Comparison of ENCODE assay signal across 8 cellular contexts in the genomic region with DNA sequence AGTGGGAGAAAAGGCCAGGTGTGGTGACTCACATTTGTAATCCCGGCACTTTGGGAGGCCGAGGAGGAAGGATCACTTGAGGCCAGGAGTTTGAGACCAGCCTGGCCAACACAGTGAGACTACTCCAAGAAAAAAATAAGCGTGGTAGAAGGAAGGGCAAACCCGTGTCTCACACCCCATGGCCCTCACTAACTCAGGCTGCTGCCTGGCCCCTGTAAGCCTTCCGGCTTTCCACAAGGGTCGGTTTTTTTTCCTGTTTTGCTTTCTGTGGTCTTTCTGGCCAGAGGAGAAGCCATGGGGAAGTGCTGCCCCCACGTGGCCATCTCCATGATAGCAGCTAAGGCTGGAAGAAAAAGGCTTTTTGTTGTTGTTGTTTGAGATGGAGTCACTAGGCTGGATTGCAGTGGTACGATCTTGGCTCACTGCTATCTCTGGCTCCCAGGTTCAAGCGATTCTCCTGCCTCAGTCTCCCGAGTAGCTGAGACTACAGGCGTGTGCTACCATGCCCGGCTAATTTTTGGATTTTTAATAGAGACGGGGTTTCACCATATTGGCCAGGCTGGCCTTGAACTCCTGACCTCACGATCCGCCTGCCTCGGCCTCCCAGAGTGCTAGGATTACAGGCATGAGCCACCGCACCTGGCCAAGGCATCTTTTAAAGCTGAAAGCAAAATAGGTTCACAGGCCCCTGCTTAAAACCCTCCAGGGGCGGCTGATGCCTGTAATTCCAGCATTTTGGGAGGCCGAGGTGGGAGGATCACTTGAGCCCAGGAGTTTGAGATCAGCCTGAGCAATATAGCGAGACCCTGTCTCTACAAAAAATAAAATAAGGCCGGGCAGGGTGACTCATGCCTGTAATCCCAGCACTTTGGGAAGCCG. TPM values are rescaled to one million over a fixed set of nuclear protein-coding genes. Genes with fewer than 3 reads are reported as not detected.
DNase-seq lines count a peak whose midpoint lies in the region; ATAC-seq, FAIRE-seq and TF ChIP-seq lines count a peak whose summit lies in the region.

No MANE protein-coding gene starts in this region.

- no peak overlapping the region for H3K27ac ChIP-seq in left lung

- peak overlapping the region; percentile 63 for H3K27ac Mint-ChIP-seq in activated CD4-positive, alpha-beta T cell treated with anti-CD3 and anti-CD28 coated beads for 36 hours

- H3K4me3 ChIP-seq in choroid plexus epithelial cell (ENCODE audit: low read depth, low read length), result no peak overlapping the region
- no peak overlapping the region for H3K4me3 ChIP-seq in left lung

- DNase-seq in GM13976 (ENCODE audit: low spot score) (peak; percentile 54), NCI-H2196 treated with DMSO at 0.1 percent for 48 hours (lab: John Stamatoyannopoulos, UW; ENCODE audit: unreplicated experiment) (peak; percentile 41), choroid plexus epithelial cell (ENCODE audit: low read depth) (peak; percentile 81), left lung (peak; percentile 66 to 92)
- peak; percentile 91 for DNase-seq in activated CD4-positive, alpha-beta T cell treated with anti-CD3 and anti-CD28 coated beads for 36 hours
- DNase-seq in stimulated activated CD4-positive, alpha-beta T cell treated with anti-CD3 and anti-CD28 coated beads, Interleukin-4, amount 100 ng/mL, for 48 hours (ENCODE audit: low read depth in 2 of 2), result peak; percentile 77 to 92

- intact Hi-C loops in activated CD4-positive, alpha-beta T cell treated with anti-CD3 and anti-CD28 coated beads for 36 hours (cut with DNase I, micrococcal nuclease), result loop anchor here (1.0 to 10.0 kb wide), 4 partner anchors 144 to 396 kb away; no protein-coding TSS in a partner anchor
- intact Hi-C loops in left lung (cut with DNase I), result loop anchor here in 1 of 2 donors (5.0 kb wide), 1 partner anchor 239 kb away; no protein-coding TSS in a partner anchor

- CTCF ChIA-PET in activated CD4-positive, alpha-beta T cell treated with anti-CD3 and anti-CD28 coated beads for 36 hours (lab: Charles Lee), result interaction anchor here (0.5 to 3.7 kb wide), 21 partner anchors 8 to 288 kb away, joined by 3 to 20 read pairs (median 5); partner anchors contain the start of genes ARHGEF18, PET100 and XAB2

- TF ChIP-seq CTCF in GM13976 (IDR thresholded peaks at IDR 0.05; ENCODE audit: borderline replicate concordance, control extremely low read depth, extremely low read depth, insufficient read depth, missing control alignments) (peak; percentile 84), choroid plexus epithelial cell (conservative IDR thresholded peaks at IDR 0.05; ENCODE audit: low read depth, low read length) (peak; percentile 95), left lung (IDR thresholded peaks at IDR 0.05) (peak; percentile 92)

- in situ Hi-C loops in GM13976 (cut with MboI; ENCODE audit: low sequenced_read_pairs, unreplicated experiment), result loop anchor here (25.0 kb wide), 1 partner anchor 204 kb away; no protein-coding TSS in a partner anchor

- no peaks in the 10 kb centered on the region for H3K36me3 Mint-ChIP-seq in activated CD4-positive, alpha-beta T cell treated with anti-CD3 and anti-CD28 coated beads for 36 hours (ENCODE audit: low read depth)

- H3K36me3 ChIP-seq in left lung, result no peaks in the 10 kb centered on the region

- no peaks in the 10 kb centered on the region for H3K9me3 Mint-ChIP-seq in activated CD4-positive, alpha-beta T cell treated with anti-CD3 and anti-CD28 coated beads for 36 hours (ENCODE audit: low read depth)

- H3K9me3 ChIP-seq in left lung, result no peaks in the 10 kb centered on the region

- H3K27me3 ChIP-seq in left lung, result no peaks in the 10 kb centered on the region

- peak; percentile 16 for FAIRE-seq in A204.1 (lab: Jason Lieb, UNC)

- H3K4me1 ChIP-seq in left lung, result peaks cover 0 to 56% of the 10 kb centered on the region in 2 donors

- POLR2A ChIA-PET in activated CD4-positive, alpha-beta T cell treated with anti-CD3 and anti-CD28 coated beads for 36 hours (lab: Charles Lee), result interaction anchor here (0.7 kb wide), 1 partner anchor 37 kb away, joined by 4 read pairs; no protein-coding TSS in a partner anchor

- peak overlapping the region; percentile 3 for H3K4me3 Mint-ChIP-seq in activated CD4-positive, alpha-beta T cell treated with anti-CD3 and anti-CD28 coated beads for 36 hours

- H3K27me3 Mint-ChIP-seq in activated CD4-positive, alpha-beta T cell treated with anti-CD3 and anti-CD28 coated beads for 36 hours, result no peaks in the 10 kb centered on the region

- peak; percentile 18 for ATAC-seq in activated CD4-positive, alpha-beta T cell treated with anti-CD3 and anti-CD28 coated beads for 36 hours
- ATAC-seq in left lung (peak; percentile 86), HG02870 (IDR thresholded peaks at IDR 0.05; ENCODE audit: unreplicated experiment) (no peak)

- peaks cover 54% of the 10 kb centered on the region for H3K4me1 Mint-ChIP-seq in activated CD4-positive, alpha-beta T cell treated with anti-CD3 and anti-CD28 coated beads for 36 hours

RNA-seq across cellular contexts. Expression of gene ARHGEF18, which starts 7.5 kb away (rescaled TPM):
- total RNA-seq in activated CD4-positive, alpha-beta T cell treated with anti-CD3 and anti-CD28 coated beads for 36 hours, result 10 to 100 TPM; 36.6 to 39.3 TPM
- 10 to 100 TPM; 42.8 to 61.2 TPM for total RNA-seq in left lung

RNA-seq across cellular contexts. Expression of gene INSR, which starts 47.0 kb away (rescaled TPM):
- total RNA-seq in activated CD4-positive, alpha-beta T cell treated with anti-CD3 and anti-CD28 coated beads for 36 hours, result 1 to 10 TPM; 3.5 to 4.2 TPM
- 10 to 100 TPM; 21.2 to 22.8 TPM for total RNA-seq in left lung

Comparison
In these comparisons a context has a peak if more than half of its experiments do, and no peak if none do; other contexts are left out.
1. DNase-seq: peak in every context shown above with its lines; median percentile 91 in activated CD4-positive, alpha-beta T cell treated with anti-CD3 and anti-CD28 coated beads for 36 hours; 84 in stimulated activated CD4-positive, alpha-beta T cell treated with anti-CD3 and anti-CD28 coated beads, Interleukin-4, amount 100 ng/mL, for 48 hours; 81 in choroid plexus epithelial cell; 79 in left lung; 54 in GM13976; 41 in NCI-H2196 treated with DMSO at 0.1 percent for 48 hours.
2. RNA of gene INSR, which starts 47.0 kb away (total RNA-seq): 21.2 to 22.8 TPM in left lung; 3.5 to 4.2 TPM in activated CD4-positive, alpha-beta T cell treated with anti-CD3 and anti-CD28 coated beads for 36 hours; every median in the first group is over 4 times any median in the second.
3. Peak in every context shown above with its lines, with median percentiles within 50 percentile points of each other: CTCF ChIP-seq.